Comparison of ENCODE assay signal across 10 cellular contexts in genomic region chr3:8972614-8973013, GRCh38. TPM values are rescaled to one million over a fixed set of nuclear protein-coding genes. Genes with fewer than 3 reads are reported as not detected.
A peak's percentile ranks its signal among the peaks of the same experiment; 100 is the strongest.
DNase-seq lines count a peak whose midpoint lies in the region; ATAC-seq, FAIRE-seq and TF ChIP-seq lines count a peak whose summit lies in the region.
"Had no signal": no experiment of that assay in that cellular context is flagged by ENCODE, and none has a peak within 500 bp of the region (broad histone marks: within the 10 kb centered on the region; RNA-seq: fewer than 3 reads in every experiment).

No MANE protein-coding gene starts in this region.

- H3K4me3 Mint-ChIP-seq in activated CD4-positive, alpha-beta memory T cell treated with anti-CD3 and anti-CD28 coated beads for 36 hours: no peak overlapping the region
- H3K4me3 Mint-ChIP-seq in activated CD4-positive, alpha-beta memory T cell treated with anti-CD3 and anti-CD28 coated beads, Interleukin-2, amount 10 ng/mL, durations not matched to agents 7 days and 5 days: no peak overlapping the region
- H3K4me3 Mint-ChIP-seq in natural killer cell: no peak overlapping the region

- WGBS in GM12878 (ENCODE audit: insufficient coverage, insufficient replicate concordance, low lambda C conversion rate, missing lambda C conversion rate): 83% methylated on average over 2 of the region's 2 CpGs

- TF ChIP-seq POLR2A in GM12878 (IDR thresholded peaks at IDR 0.05; ENCODE audit: low read depth, low read length): no peak

- H3K27ac Mint-ChIP-seq in activated CD4-positive, alpha-beta memory T cell treated with anti-CD3 and anti-CD28 coated beads for 36 hours: no peak overlapping the region
- no peak overlapping the region for H3K27ac Mint-ChIP-seq in activated CD4-positive, alpha-beta memory T cell treated with anti-CD3 and anti-CD28 coated beads, Interleukin-2, amount 10 ng/mL, durations not matched to agents 7 days and 5 days
- no peak overlapping the region for H3K27ac Mint-ChIP-seq in natural killer cell

- H2AFZ ChIP-seq in GM12878 (ENCODE audit: control insufficient read depth, low read depth, low read length): no peak overlapping the region

- H3K27ac ChIP-seq in GM12878 (ENCODE audit: control insufficient read depth, insufficient read depth): no peak overlapping the region
- H3K27ac ChIP-seq: BLaER1 had no signal

- ATAC-seq in GM12878: peak; percentile 78
- peak in 2 of 3 donors; percentile 34 to 54 for ATAC-seq in natural killer cell

- peaks cover 3% of the 10 kb centered on the region for H3K4me1 Mint-ChIP-seq in activated CD4-positive, alpha-beta memory T cell treated with anti-CD3 and anti-CD28 coated beads for 36 hours (ENCODE audit: low read depth)
- H3K4me1 Mint-ChIP-seq in activated CD4-positive, alpha-beta memory T cell treated with anti-CD3 and anti-CD28 coated beads, Interleukin-2, amount 10 ng/mL, durations not matched to agents 7 days and 5 days: peaks cover 3% of the 10 kb centered on the region
- peaks cover 5% of the 10 kb centered on the region in 2 donors for H3K4me1 Mint-ChIP-seq in natural killer cell

- no peaks in the 10 kb centered on the region; a peak in 1 of 4 replicates for H3K27me3 ChIP-seq in GM12878 (replicated peaks in 1 of 2; ENCODE audit: control insufficient read depth in 2 of 2, insufficient read depth in 2 of 2, low read length in 1 of 2)
- H3K27me3 ChIP-seq: BLaER1 had no signal

- no peaks in the 10 kb centered on the region for H3K4me1 ChIP-seq in GM12878 (ENCODE audit: control insufficient read depth, insufficient read depth, low read length)
- H3K4me1 ChIP-seq: BLaER1 had no signal

- no peak for TF ChIP-seq EP300 in GM12878 (IDR thresholded peaks at IDR 0.05; ENCODE audit: borderline replicate concordance in 1 of 2, control insufficient read depth in 1 of 2, low read depth in 2 of 2, low read length in 2 of 2)

- H3K27me3 Mint-ChIP-seq in activated CD4-positive, alpha-beta memory T cell treated with anti-CD3 and anti-CD28 coated beads for 36 hours: peaks cover 2% of the 10 kb centered on the region
- peaks cover 6% of the 10 kb centered on the region for H3K27me3 Mint-ChIP-seq in activated CD4-positive, alpha-beta memory T cell treated with anti-CD3 and anti-CD28 coated beads, Interleukin-2, amount 10 ng/mL, durations not matched to agents 7 days and 5 days
- H3K27me3 Mint-ChIP-seq in natural killer cell (ENCODE audit: low read depth in 2 of 2): peaks cover 16 to 29% of the 10 kb centered on the region in 2 donors

- intact Hi-C loops in activated CD4-positive, alpha-beta memory T cell treated with anti-CD3 and anti-CD28 coated beads for 36 hours (cut with micrococcal nuclease): no loop called here
- intact Hi-C loops in GM12878 (cut with micrococcal nuclease; ENCODE audit: unreplicated experiment) (loop anchor here (10.0 kb wide), 1 partner anchor 532 kb away; no protein-coding TSS in a partner anchor), natural killer cell (cut with micrococcal nuclease) (no loop called here), head of caudate nucleus (cut with DNase I) (loop anchor here (5.0 kb wide), 1 partner anchor 330 kb away; no protein-coding TSS in a partner anchor)

- no peak overlapping the region for H3K4me3 ChIP-seq in GM12878
- H3K4me3 ChIP-seq: BLaER1 had no signal

- SMC1A ChIA-PET in GM12878 (lab: Charles Lee; ENCODE audit: uncharacterized antibody, unreplicated experiment): interaction anchor here (1.3 to 3.6 kb wide), 4 partner anchors 13 to 391 kb away, joined by 3 to 25 read pairs (median 4); no protein-coding TSS in a partner anchor

- BruUV-seq in GM12878 (replicated peaks; lab: Mats Ljungman, UMichigan): no TSS peak

- no peaks in the 10 kb centered on the region for H3K36me3 ChIP-seq in GM12878 (ENCODE audit: control insufficient read depth in 2 of 2, insufficient read depth in 2 of 2, low read length in 1 of 2)
- H3K36me3 ChIP-seq: BLaER1 had no signal

- TF ChIP-seq CTCF in GM12878 (IDR thresholded peaks at IDR 0.05 in 2 of 3, conservative IDR thresholded peaks at IDR 0.05 in 1 of 3; ENCODE audit: control insufficient read depth in 2 of 3, extremely low read depth in 1 of 3, insufficient read depth in 1 of 3, low read depth in 3 of 3, low read length in 3 of 3): no peak
- TF ChIP-seq CTCF in natural killer cell (IDR thresholded peaks at IDR 0.05): no peak

- CTCF ChIA-PET in activated CD4-positive, alpha-beta memory T cell treated with anti-CD3 and anti-CD28 coated beads for 36 hours (lab: Charles Lee): interaction anchor here (1.3 to 10.4 kb wide), 7 partner anchors 13 to 390 kb away, joined by 5 to 176 read pairs (median 5); partner anchors contain the start of genes SRGAP3 and THUMPD3
- CTCF ChIA-PET in activated CD4-positive, alpha-beta memory T cell treated with anti-CD3 and anti-CD28 coated beads, Interleukin-2, amount 10 ng/mL, durations not matched to agents 7 days and 5 days (lab: Charles Lee): interaction anchor here (1.1 to 10.1 kb wide), 3 partner anchors 15 to 330 kb away, joined by 4 to 102 read pairs (median 4); no protein-coding TSS in a partner anchor
- CTCF ChIA-PET in GM12878 (lab: Yijun Ruan, JAX): interaction anchor here (1.0 to 7.6 kb wide), 16 partner anchors 8 to 349 kb away, joined by 3 to 55 read pairs (median 4); partner anchors contain the start of gene OXTR

- DNase-seq in activated CD4-positive, alpha-beta memory T cell treated with anti-CD3 and anti-CD28 coated beads for 36 hours: peak; percentile 13
- DNase-seq in activated CD4-positive, alpha-beta memory T cell treated with anti-CD3 and anti-CD28 coated beads, Interleukin-2, amount 10 ng/mL, durations not matched to agents 7 days and 5 days: no peak
- DNase-seq in LHCN-M2 (ENCODE audit: low read depth) (peak; percentile 70), GM12878 (ENCODE audit: low read depth, low spot score) (no peak), natural killer cell (no peak), head of caudate nucleus (no peak), cortex of kidney (lab: John Stamatoyannopoulos, UW) (no peak), NCI-H146 (lab: John Stamatoyannopoulos, UW) (no peak)

- H3K4me2 ChIP-seq in GM12878 (ENCODE audit: control insufficient read depth, insufficient read depth): no peak overlapping the region
- H3K4me2 ChIP-seq: BLaER1 had no signal

- H3K9me3 ChIP-seq in GM12878 (replicated peaks; ENCODE audit: control insufficient read depth, insufficient read depth, low read length): no peaks in the 10 kb centered on the region
- H3K9me3 ChIP-seq: BLaER1 had no signal

- POLR2A ChIA-PET in activated CD4-positive, alpha-beta memory T cell treated with anti-CD3 and anti-CD28 coated beads for 36 hours (lab: Charles Lee): no interaction called here
- POLR2A ChIA-PET in activated CD4-positive, alpha-beta memory T cell treated with anti-CD3 and anti-CD28 coated beads, Interleukin-2, amount 10 ng/mL, durations not matched to agents 7 days and 5 days (lab: Charles Lee): no interaction called here
- POLR2A ChIA-PET in GM12878 (lab: Charles Lee): no interaction called here

- no peak for TF ChIP-seq RAD21 in GM12878 (IDR thresholded peaks at IDR 0.05; ENCODE audit: insufficient read depth, low read depth, low read length)

- no peak overlapping the region for H3K9ac ChIP-seq in GM12878 (ENCODE audit: control insufficient read depth, insufficient read depth, low read length)
- H3K9ac ChIP-seq: BLaER1 had no signal

- no peaks in the 10 kb centered on the region for H3K36me3 Mint-ChIP-seq in activated CD4-positive, alpha-beta memory T cell treated with anti-CD3 and anti-CD28 coated beads for 36 hours
- H3K36me3 Mint-ChIP-seq in activated CD4-positive, alpha-beta memory T cell treated with anti-CD3 and anti-CD28 coated beads, Interleukin-2, amount 10 ng/mL, durations not matched to agents 7 days and 5 days (ENCODE audit: low read depth): no peaks in the 10 kb centered on the region
- H3K36me3 Mint-ChIP-seq in natural killer cell: no peaks in the 10 kb centered on the region

- FAIRE-seq in GM12878 (lab: Jason Lieb, UNC): no peak
- FAIRE-seq: keratinocyte had no signal

- no peaks in the 10 kb centered on the region for H4K20me1 ChIP-seq in GM12878 (ENCODE audit: control insufficient read depth, insufficient read depth)
- H4K20me1 ChIP-seq: BLaER1 had no signal

- in situ Hi-C loops in GM12878 (cut with MboI): loop anchor here (5.0 kb wide), 2 partner anchors 95 to 330 kb away; no protein-coding TSS in a partner anchor

- RAD21 ChIA-PET in GM12878 (lab: Charles Lee; ENCODE audit: unreplicated experiment): interaction anchor here (1.2 to 2.3 kb wide), 4 partner anchors 86 to 332 kb away, joined by 3 to 11 read pairs (median 4); no protein-coding TSS in a partner anchor

- no peaks in the 10 kb centered on the region for H3K79me2 ChIP-seq in GM12878 (ENCODE audit: control insufficient read depth, insufficient read depth, low read length)

- H3K9me3 Mint-ChIP-seq in activated CD4-positive, alpha-beta memory T cell treated with anti-CD3 and anti-CD28 coated beads for 36 hours: no peaks in the 10 kb centered on the region
- H3K9me3 Mint-ChIP-seq in activated CD4-positive, alpha-beta memory T cell treated with anti-CD3 and anti-CD28 coated beads, Interleukin-2, amount 10 ng/mL, durations not matched to agents 7 days and 5 days: no peaks in the 10 kb centered on the region
- no peaks in the 10 kb centered on the region for H3K9me3 Mint-ChIP-seq in natural killer cell

RNA-seq across cellular contexts. Expression of gene RAD18, which starts 9.3 kb away (rescaled TPM):
- total RNA-seq in activated CD4-positive, alpha-beta memory T cell treated with anti-CD3 and anti-CD28 coated beads for 36 hours: 10 to 100 TPM; 38.1 to 41.9 TPM
- 10 to 100 TPM; 28.0 to 28.6 TPM for total RNA-seq in activated CD4-positive, alpha-beta memory T cell treated with anti-CD3 and anti-CD28 coated beads, Interleukin-2, amount 10 ng/mL, durations not matched to agents 7 days and 5 days
- total RNA-seq in LHCN-M2 (2014; rRNA removed) (25.7 and 26.8 TPM in 2 replicates), GM12878 (2014; rRNA removed) (17.1 and 21.6 TPM in 2 replicates), GM12878 (2014; rRNA removed; fragmentation: Illumina TruSeq; extraction: Trizol) (19.1 and 21.2 TPM in 2 replicates), GM12878 (2021) (25.5 and 28.3 TPM in 2 replicates), natural killer cell (10 to 100 TPM; 19.8 to 23.3 (median 22.5) TPM)
- 7.5 TPM for polyA plus RNA-seq in LHCN-M2 (2012)
- total RNA-seq in GM12878 (2013; cell fraction: nucleolus; rRNA removed): 68.1 and 86.4 TPM in 2 replicates
- polyA plus RNA-seq in GM12878 (2011; ENCODE audit: low read depth): 7.1 TPM
- polyA plus RNA-seq in GM12878 (2011; rRNA removed) (16.7 and 26.6 TPM in 2 replicates), GM12878 (2014; fragmentation: Illumina TruSeq; extraction: Trizol) (22.0 and 25.5 TPM in 2 replicates), GM12878 (2014; fragmentation: Nextera tagmentation; extraction: Ambion mirVana) (10 to 100 TPM in 1 of 2 experiments, 1 to 10 TPM in 1; 8.7 to 11.4 TPM), GM12878 (2014; rRNA removed) (12.2 and 13.4 TPM in 2 replicates), GM12878 (2016; fragmentation: Nextera tagmentation; extraction: Ambion mirVana) (10 to 100 TPM; 36.9 to 38.6 TPM)
- polyA plus RNA-seq in GM12878 (2011; cell fraction: cytosol; rRNA removed): 10.8 and 16.4 TPM in 2 replicates
- polyA plus RNA-seq in GM12878 (2011; cell fraction: nucleus; rRNA removed): 24.1 and 25.7 TPM in 2 replicates
- 7.3 and 9.5 TPM in 2 replicates for polyA plus RNA-seq in GM12878 (2012)
- 18.1 and 22.9 TPM in 2 replicates for polyA minus RNA-seq in GM12878 (2011; rRNA and poly(A)+ RNA removed)
- polyA minus RNA-seq in GM12878 (2011; cell fraction: cytosol; rRNA and poly(A)+ RNA removed): 5.5 and 9.6 TPM in 2 replicates
- polyA minus RNA-seq in GM12878 (2011; cell fraction: nucleus; rRNA and poly(A)+ RNA removed): 52.7 and 77.4 TPM in 2 replicates

Comparison
In these comparisons a context has a peak if more than half of its experiments do, and no peak if none do; other contexts are left out.
1. DNase-seq: peak in activated CD4-positive, alpha-beta memory T cell treated with anti-CD3 and anti-CD28 coated beads for 36 hours (single experiment) and LHCN-M2 (single experiment); none in activated CD4-positive, alpha-beta memory T cell treated with anti-CD3 and anti-CD28 coated beads, Interleukin-2, amount 10 ng/mL, durations not matched to agents 7 days and 5 days (single experiment), GM12878 (single experiment), natural killer cell (single experiment), head of caudate nucleus (0 of 42), cortex of kidney (single experiment) and NCI-H146 (single experiment).
2. intact Hi-C loops: an anchor here in GM12878 (10.0 kb wide) and head of caudate nucleus (5.0 kb wide); none called in activated CD4-positive, alpha-beta memory T cell treated with anti-CD3 and anti-CD28 coated beads for 36 hours and natural killer cell.